Comparison of ENCODE assay signal across 14 cellular contexts in genomic region chr5:156936972-156937371, GRCh38. TPM values are rescaled to one million over a fixed set of nuclear protein-coding genes. Genes with fewer than 3 reads are reported as not detected.
"Had no signal": no experiment of that assay in that cellular context is flagged by ENCODE, and none has a peak within 500 bp of the region (broad histone marks: within the 10 kb centered on the region; RNA-seq: fewer than 3 reads in every experiment).

No MANE protein-coding gene starts in this region.

- ATAC-seq: activated CD4-positive, alpha-beta T cell treated with anti-CD3 and anti-CD28 coated beads for 36 hours; activated CD8-positive, alpha-beta T cell treated with anti-CD3 and anti-CD28 coated beads for 36 hours; mucosa of descending colon; naive thymus-derived CD8-positive, alpha-beta T cell; right cardiac atrium had no signal

- DNase-seq: activated CD4-positive, alpha-beta T cell treated with anti-CD3 and anti-CD28 coated beads for 36 hours; activated CD8-positive, alpha-beta T cell treated with anti-CD3 and anti-CD28 coated beads for 36 hours; activated naive CD4-positive, alpha-beta T cell treated with anti-CD3 and anti-CD28 coated beads for 36 hours; esophagus squamous epithelium; foreskin fibroblast; immature natural killer cell; mucosa of descending colon; naive thymus-derived CD8-positive, alpha-beta T cell; nucleus accumbens; right cardiac atrium; small intestine; substantia nigra; trophoblast cell had no signal

- H3K4me3 Mint-ChIP-seq: activated CD4-positive, alpha-beta T cell treated with anti-CD3 and anti-CD28 coated beads for 36 hours; activated CD8-positive, alpha-beta T cell treated with anti-CD3 and anti-CD28 coated beads for 36 hours; activated naive CD4-positive, alpha-beta T cell treated with anti-CD3 and anti-CD28 coated beads for 36 hours; immature natural killer cell; naive thymus-derived CD8-positive, alpha-beta T cell had no signal

- H3K27me3 Mint-ChIP-seq: activated CD8-positive, alpha-beta T cell treated with anti-CD3 and anti-CD28 coated beads for 36 hours; naive thymus-derived CD8-positive, alpha-beta T cell had no signal

- H3K27ac Mint-ChIP-seq: activated CD4-positive, alpha-beta T cell treated with anti-CD3 and anti-CD28 coated beads for 36 hours; activated CD8-positive, alpha-beta T cell treated with anti-CD3 and anti-CD28 coated beads for 36 hours had no signal

- H3K9me3 Mint-ChIP-seq: immature natural killer cell had no signal

RNA-seq across cellular contexts. Expression of gene TIMD4, which starts 26.1 kb away (rescaled TPM):
- polyA plus RNA-seq: cardiac muscle cell had no signal
